1 cellular context compared by ENCODE assay signal in the genomic region with DNA sequence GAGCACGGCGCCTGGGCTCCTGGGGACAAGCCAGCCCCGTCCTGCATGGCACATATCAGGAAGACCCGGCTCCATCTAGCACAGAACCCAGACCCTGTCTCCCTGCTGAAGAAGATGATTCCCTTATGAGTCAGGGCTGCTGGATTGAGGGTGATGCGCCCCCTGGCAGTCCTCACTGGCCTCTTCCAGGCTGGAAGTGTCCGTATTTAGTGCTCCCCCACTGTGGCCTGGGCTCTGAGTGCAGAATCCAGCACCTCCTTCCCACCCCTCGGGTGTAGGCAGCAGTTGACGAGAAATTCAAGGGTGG.
TF ChIP-seq lines count a peak whose summit lies in the region.

No MANE protein-coding gene starts in this region.

TF ChIP-seq in SK-N-SH treated with all-trans-retinoic acid at 6 μM for 48 hours, 23 proteins besides CTCF, POLR2A, EP300 and RAD21 (continued from another document):
- TF ChIP-seq ISL1 (CRISPR knock-in tag; IDR thresholded peaks at IDR 0.05): no peak
- TF ChIP-seq ZFP3 (CRISPR knock-in tag; IDR thresholded peaks at IDR 0.05): no peak
- no peak for TF ChIP-seq ZNF565 (CRISPR knock-in tag; conservative IDR thresholded peaks at IDR 0.05; ENCODE audit: low read depth)
- TF ChIP-seq PPARA (CRISPR knock-in tag; IDR thresholded peaks at IDR 0.05; ENCODE audit: borderline replicate concordance): no peak
